Comparison of ENCODE assay signal across 14 cellular contexts in the genomic region with DNA sequence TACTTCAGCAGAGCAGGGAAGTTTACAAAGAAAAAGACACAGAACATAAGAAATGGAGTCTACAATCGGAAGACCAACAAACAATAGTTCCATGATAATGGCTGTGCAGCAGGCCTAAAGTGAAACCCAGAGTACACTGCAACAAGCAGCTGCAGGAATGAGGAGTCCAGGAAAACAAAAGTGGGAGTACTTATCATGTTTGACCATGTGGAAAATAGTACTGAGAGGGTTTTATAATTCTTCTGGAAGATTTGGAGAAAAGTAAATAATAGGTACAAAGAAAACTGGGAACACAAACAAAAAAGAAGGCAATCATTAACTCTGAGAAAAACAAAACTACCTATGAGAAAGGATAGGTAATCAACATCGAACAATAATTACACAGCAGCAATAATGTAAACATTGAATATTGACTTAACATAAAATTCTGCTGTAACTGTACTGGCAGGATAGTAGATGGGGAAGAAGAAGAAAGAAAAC.
DNase-seq lines count a peak whose midpoint lies in the region; ATAC-seq and TF ChIP-seq lines count a peak whose summit lies in the region.
"Had no signal": no experiment of that assay in that cellular context is flagged by ENCODE, and none has a peak within 500 bp of the region (broad histone marks: within the 10 kb centered on the region; RNA-seq: fewer than 3 reads in every experiment).

No MANE protein-coding gene starts in this region.

- H3K27me3 Mint-ChIP-seq in naive thymus-derived CD8-positive, alpha-beta T cell, result peaks cover 0 to 4% (median 0%) of the 10 kb centered on the region in 5 donors
- no peaks in the 10 kb centered on the region for H3K27me3 Mint-ChIP-seq in immature natural killer cell (ENCODE audit: low read depth in 3 of 3)

- intact Hi-C loops in PC-3 (cut with micrococcal nuclease), result no loop called here

- H3K27ac ChIP-seq in 22Rv1, result peak overlapping the region; percentile 86
- no peak overlapping the region for H3K27ac ChIP-seq in GM23248
- no peak overlapping the region for H3K27ac ChIP-seq in PC-3 (ENCODE audit: low read length)
- no peak overlapping the region for H3K27ac ChIP-seq in liver (ENCODE audit: low read depth in 1 of 2, low read length in 2 of 2)
- H3K27ac ChIP-seq: HL-60 had no signal

- no peak overlapping the region for H3K9ac ChIP-seq in GM23248
- no peak overlapping the region for H3K9ac ChIP-seq in PC-3 (ENCODE audit: low read length)
- no peak overlapping the region for H3K9ac ChIP-seq in liver (ENCODE audit: low read depth in 1 of 2, low read length in 2 of 2)

- H2AFZ ChIP-seq in GM23248 (0 out of 2 replicates have a peak overlapping the region, but pooled peaks have one; percentile 15), PC-3 (ENCODE audit: low read length) (peak overlapping the region; percentile 18; the same call in 1 of the 2 replicates)

- CTCF ChIA-PET in PC-3 (lab: Charles Lee), result no interaction called here

- no peak overlapping the region for H3K4me3 Mint-ChIP-seq in naive thymus-derived CD8-positive, alpha-beta T cell
- no peak overlapping the region for H3K4me3 Mint-ChIP-seq in immature natural killer cell

- H3K27ac Mint-ChIP-seq in naive thymus-derived CD8-positive, alpha-beta T cell, result no peak overlapping the region
- H3K27ac Mint-ChIP-seq in immature natural killer cell, result no peak overlapping the region

- POLR2A ChIA-PET in PC-3 (lab: Charles Lee; ENCODE audit: unreplicated experiment), result no interaction called here
- POLR2A ChIA-PET in naive thymus-derived CD8-positive, alpha-beta T cell (lab: Charles Lee), result no interaction called here

- 93 to 96% methylated on average over 2 of the region's 2 CpGs for WGBS in GM23248 (ENCODE audit: low coverage in 1 of 2, low lambda C conversion rate in 2 of 2, missing lambda C conversion rate in 2 of 2), 2 experiments
- 54% methylated on average over 2 of the region's 2 CpGs for WGBS in liver

- TF ChIP-seq CTCF in 22Rv1 (IDR thresholded peaks at IDR 0.05) (no peak), PC-3 (conservative IDR thresholded peaks at IDR 0.05; ENCODE audit: low read depth, low read length) (no peak), liver (IDR thresholded peaks at IDR 0.05; ENCODE audit: low read depth, low read length, missing input control) (no peak)

- H3K9me2 ChIP-seq in GM23248 (ENCODE audit: insufficient read depth), result no peaks in the 10 kb centered on the region
- no peaks in the 10 kb centered on the region for H3K9me2 ChIP-seq in PC-3 (replicated peaks; ENCODE audit: low read length)

- H3K4me2 ChIP-seq in GM23248 (ENCODE audit: unreplicated experiment) (no peak overlapping the region), PC-3 (ENCODE audit: low read length) (no peak overlapping the region)

- no peaks in the 10 kb centered on the region for H3K79me2 ChIP-seq in GM23248 (ENCODE audit: insufficient read depth)
- no peaks in the 10 kb centered on the region for H3K79me2 ChIP-seq in PC-3 (ENCODE audit: low read length)

- H3K4me1 Mint-ChIP-seq in naive thymus-derived CD8-positive, alpha-beta T cell, result peaks cover 0 to 3% (median 1%) of the 10 kb centered on the region in 4 donors
- no peaks in the 10 kb centered on the region for H3K4me1 Mint-ChIP-seq in immature natural killer cell

- peak in 1 of 2 donors; percentile 16 for TF ChIP-seq RAD21 in liver (IDR thresholded peaks at IDR 0.05)

- no peak for ATAC-seq in PC-3
- ATAC-seq in naive thymus-derived CD8-positive, alpha-beta T cell, result no peak
- no peak for ATAC-seq in HG02623 (IDR thresholded peaks at IDR 0.05; ENCODE audit: unreplicated experiment)

- H3K36me3 ChIP-seq in GM23248 (ENCODE audit: low read depth) (peaks cover 6% of the 10 kb centered on the region; the same call in 1 of the 2 replicates), PC-3 (ENCODE audit: low read depth, low read length) (no peaks in the 10 kb centered on the region), liver (ENCODE audit: control insufficient read depth in 4 of 4, insufficient read depth in 3 of 4, low read depth in 1 of 4, low read length in 3 of 4) (no peaks in the 10 kb centered on the region)

- H3K27me3 ChIP-seq in GM23248 (replicated peaks; ENCODE audit: insufficient read depth), result no peaks in the 10 kb centered on the region
- no peaks in the 10 kb centered on the region for H3K27me3 ChIP-seq in PC-3 (ENCODE audit: low read length)
- H3K27me3 ChIP-seq in liver (ENCODE audit: control insufficient read depth in 4 of 4, insufficient read depth in 4 of 4, low read length in 3 of 4), result no peaks in the 10 kb centered on the region

- no TSS peak for BruUV-seq in PC-3 (replicated peaks; lab: Mats Ljungman, UMichigan)

- H3K4me3 ChIP-seq in GM23248 (no peak overlapping the region), PC-3 (ENCODE audit: low read length) (no peak overlapping the region), liver (ENCODE audit: low read depth in 1 of 3, low read length in 3 of 3) (no peak overlapping the region)

- in situ Hi-C loops in GM23248 (cut with MboI), result no loop called here

- no peaks in the 10 kb centered on the region for H3K4me1 ChIP-seq in GM23248 (ENCODE audit: insufficient read depth)
- no peaks in the 10 kb centered on the region for H3K4me1 ChIP-seq in PC-3 (ENCODE audit: insufficient read depth, low read length)
- H3K4me1 ChIP-seq in liver (ENCODE audit: control insufficient read depth in 4 of 4, insufficient read depth in 4 of 4, low read length in 3 of 4), result peaks cover 0 to 15% (median 6%) of the 10 kb centered on the region in 4 donors

- DNase-seq in GM23248, result no peak
- no peak for DNase-seq in PC-3
- no peak for DNase-seq in naive thymus-derived CD8-positive, alpha-beta T cell
- DNase-seq in immature natural killer cell, result no peak
- DNase-seq: GF-D8; KG1; MM.1S; NCI-H2029; NCI-H510A treated with DMSO at 0.1 percent for 48 hours; NK-92 treated with Interleukin-12 subunit alpha and Interleukin-12 subunit beta, amount 100 ng/mL, for 24 hours had no signal

- no peaks in the 10 kb centered on the region for H4K20me1 ChIP-seq in GM23248 (ENCODE audit: insufficient read depth)
- H4K20me1 ChIP-seq in PC-3 (ENCODE audit: low read length), result no peaks in the 10 kb centered on the region

- no peaks in the 10 kb centered on the region for H3F3A ChIP-seq in GM23248 (ENCODE audit: insufficient read depth)
- H3F3A ChIP-seq in PC-3 (ENCODE audit: low read length, unreplicated experiment), result no peaks in the 10 kb centered on the region

- peaks cover 0 to 9% (median 3%) of the 10 kb centered on the region in 9 donors for H3K9me3 Mint-ChIP-seq in naive thymus-derived CD8-positive, alpha-beta T cell
- H3K9me3 Mint-ChIP-seq in immature natural killer cell, result peaks cover 0 to 2% (median 0%) of the 10 kb centered on the region in 6 donors

- H3K36me3 Mint-ChIP-seq in naive thymus-derived CD8-positive, alpha-beta T cell, result peaks cover 0 to 7% (median 5%) of the 10 kb centered on the region in 3 donors
- no peaks in the 10 kb centered on the region for H3K36me3 Mint-ChIP-seq in immature natural killer cell

- H3K9me3 ChIP-seq in GM23248 (ENCODE audit: low read depth) (no peaks in the 10 kb centered on the region), PC-3 (ENCODE audit: low read length) (no peaks in the 10 kb centered on the region), liver (ENCODE audit: control insufficient read depth in 4 of 4, low read length in 3 of 4) (no peaks in the 10 kb centered on the region)

TF ChIP-seq in liver, 16 proteins besides CTCF, POLR2A, EP300 and RAD21 (continues in another document):
- peak in 1 of 2 donors; percentile 17 for TF ChIP-seq RXRA (IDR thresholded peaks at IDR 0.05)
- TF ChIP-seq, protein P1, sequence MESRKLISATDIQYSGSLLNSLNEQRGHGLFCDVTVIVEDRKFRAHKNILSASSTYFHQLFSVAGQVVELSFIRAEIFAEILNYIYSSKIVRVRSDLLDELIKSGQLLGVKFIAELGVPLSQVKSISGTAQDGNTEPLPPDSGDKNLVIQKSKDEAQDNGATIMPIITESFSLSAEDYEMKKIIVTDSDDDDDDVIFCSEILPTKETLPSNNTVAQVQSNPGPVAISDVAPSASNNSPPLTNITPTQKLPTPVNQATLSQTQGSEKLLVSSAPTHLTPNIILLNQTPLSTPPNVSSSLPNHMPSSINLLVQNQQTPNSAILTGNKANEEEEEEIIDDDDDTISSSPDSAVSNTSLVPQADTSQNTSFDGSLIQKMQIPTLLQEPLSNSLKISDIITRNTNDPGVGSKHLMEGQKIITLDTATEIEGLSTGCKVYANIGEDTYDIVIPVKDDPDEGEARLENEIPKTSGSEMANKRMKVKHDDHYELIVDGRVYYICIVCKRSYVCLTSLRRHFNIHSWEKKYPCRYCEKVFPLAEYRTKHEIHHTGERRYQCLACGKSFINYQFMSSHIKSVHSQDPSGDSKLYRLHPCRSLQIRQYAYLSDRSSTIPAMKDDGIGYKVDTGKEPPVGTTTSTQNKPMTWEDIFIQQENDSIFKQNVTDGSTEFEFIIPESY (IDR thresholded peaks at IDR 0.05), result no peak
- peak; percentile 30 for TF ChIP-seq FOXA2 (IDR thresholded peaks at IDR 0.05)
- no peak for TF ChIP-seq JUND (IDR thresholded peaks at IDR 0.05)
- TF ChIP-seq, protein P2, sequence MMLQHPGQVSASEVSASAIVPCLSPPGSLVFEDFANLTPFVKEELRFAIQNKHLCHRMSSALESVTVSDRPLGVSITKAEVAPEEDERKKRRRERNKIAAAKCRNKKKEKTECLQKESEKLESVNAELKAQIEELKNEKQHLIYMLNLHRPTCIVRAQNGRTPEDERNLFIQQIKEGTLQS (IDR thresholded peaks at IDR 0.05), result no peak
- TF ChIP-seq GABPA (IDR thresholded peaks at IDR 0.05 in 1 of 2, conservative IDR thresholded peaks at IDR 0.05 in 1 of 2), result no peak
- no peak for TF ChIP-seq FOXA1 (IDR thresholded peaks at IDR 0.05)
- peak; percentile 16 for TF ChIP-seq SP1 (IDR thresholded peaks at IDR 0.05)
- no peak for TF ChIP-seq EGR1 (IDR thresholded peaks at IDR 0.05; ENCODE audit: low read depth in 2 of 2)
